ENCODE assay signal across 7 cellular contexts in the genomic region with DNA sequence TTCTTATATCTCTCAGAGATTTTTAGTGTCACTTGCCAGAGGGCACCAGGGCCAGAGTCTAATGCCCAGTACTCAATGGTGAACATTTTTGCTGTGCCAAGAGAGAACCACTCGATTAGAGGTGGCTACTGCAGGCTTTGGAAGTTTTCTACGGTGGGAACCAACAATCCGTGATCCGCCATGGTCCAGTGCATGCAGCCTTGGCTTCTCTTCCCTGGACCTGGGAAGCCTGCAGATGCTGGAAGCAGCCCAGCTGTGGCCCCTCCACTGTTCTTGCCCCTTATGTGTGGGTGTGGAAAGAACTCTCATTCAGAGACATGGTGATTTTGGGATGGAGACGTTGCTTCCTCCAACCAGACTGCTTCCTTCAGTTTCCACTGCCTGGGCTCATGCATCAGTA.
"Had no signal": no experiment of that assay in that cellular context is flagged by ENCODE, and none has a peak within 500 bp of the region (broad histone marks: within the 10 kb centered on the region; RNA-seq: fewer than 3 reads in every experiment).

No MANE protein-coding gene starts in this region.

- H3K4me2 ChIP-seq: KMS-11 had no signal

- H3K4me1 Mint-ChIP-seq: IgD-negative memory B cell had no signal

- H2AFZ ChIP-seq: GM23248 had no signal

- H3K4me3 ChIP-seq: GM23248 had no signal

- H3K27me3 Mint-ChIP-seq: IgD-negative memory B cell had no signal

- H3K4me3 Mint-ChIP-seq: IgD-negative memory B cell had no signal

- H3K27ac Mint-ChIP-seq: IgD-negative memory B cell had no signal

- DNase-seq: GM23248, GOT3, H7, HCEC 1CT, KBM-7 had no signal

- H3K27ac ChIP-seq: KMS-11 had no signal
